Comparison of ENCODE assay signal across 8 cellular contexts in genomic region chr2:110211938-110212858, GRCh38. TPM values are rescaled to one million over a fixed set of nuclear protein-coding genes. Genes with fewer than 3 reads are reported as not detected.
DNase-seq lines count a peak whose midpoint lies in the region; ATAC-seq and TF ChIP-seq lines count a peak whose summit lies in the region.

A gene with protein sequence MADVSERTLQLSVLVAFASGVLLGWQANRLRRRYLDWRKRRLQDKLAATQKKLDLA (minus strand): TSS chr2:110212547. CDS start chr2:110212525, 22 bp downstream.

- peak within 1 kb of the TSS; percentile 95 to 98 for H3K27ac Mint-ChIP-seq in activated naive CD4-positive, alpha-beta T cell treated with anti-CD3 and anti-CD28 coated beads, Interleukin-2, amount 50 U/mL, for 72 hours
- H3K27ac Mint-ChIP-seq in osteocyte (ENCODE audit: unreplicated experiment): peak within 1 kb of the TSS; percentile 88

- H3K4me3 ChIP-seq in MM.1S (ENCODE audit: low read length) (peak within 1 kb of the TSS; percentile 99), thymus (ENCODE audit: low read length) (peak within 1 kb of the TSS; percentile 80)

- DNase-seq in GM04504 (ENCODE audit: low read depth) (peak; percentile 35), HCEC 1CT (peak; percentile 54), MM.1S (peak; percentile 76), SKM-1 (lab: John Stamatoyannopoulos, UW; ENCODE audit: unreplicated experiment) (peak; percentile 49), glomerular endothelial cell (ENCODE audit: extremely low read depth, low read depth, low spot score) (peak; percentile 31), osteocyte (ENCODE audit: extremely low spot score, unreplicated experiment) (no peak)
- DNase-seq in activated naive CD4-positive, alpha-beta T cell treated with anti-CD3 and anti-CD28 coated beads, Interleukin-2, amount 50 U/mL, for 72 hours (ENCODE audit: low spot score in 2 of 2): peak; percentile 76 to 78

- TF ChIP-seq CTCF in MM.1S (IDR thresholded peaks at IDR 0.05; ENCODE audit: low read length): no peak
- TF ChIP-seq CTCF in osteocyte (IDR thresholded peaks at IDR 0.05): no peak

- H3K27ac ChIP-seq in MM.1S (ENCODE audit: low read length): peak within 1 kb of the TSS; percentile 45; the same call in 1 of the 2 replicates
- peak within 1 kb of the TSS; percentile 80 for H3K27ac ChIP-seq in thymus (ENCODE audit: low read depth)

- peaks cover 12% of the 10 kb centered on the region for H3F3A ChIP-seq in MM.1S (ENCODE audit: insufficient read depth, low read length)

- peaks cover 5% of the 10 kb centered on the region for H3K4me1 Mint-ChIP-seq in osteocyte (ENCODE audit: unreplicated experiment)

- H3K4me1 ChIP-seq in MM.1S (ENCODE audit: low read length) (peaks cover 28% of the 10 kb centered on the region), thymus (ENCODE audit: control insufficient read depth, insufficient read depth, low read length) (no peaks in the 10 kb centered on the region)

- peak within 1 kb of the TSS; percentile 95 for H2AFZ ChIP-seq in MM.1S (ENCODE audit: low read length)

- peak within 1 kb of the TSS; percentile 82 for H3K4me3 Mint-ChIP-seq in osteocyte (ENCODE audit: unreplicated experiment)

- H3K9me2 ChIP-seq in MM.1S (replicated peaks; ENCODE audit: insufficient read depth, low read length): no peaks in the 10 kb centered on the region

- H3K9me3 Mint-ChIP-seq in activated naive CD4-positive, alpha-beta T cell treated with anti-CD3 and anti-CD28 coated beads, Interleukin-2, amount 50 U/mL, for 72 hours: peaks cover 0 to 9% of the 10 kb centered on the region in 2 donors
- H3K9me3 Mint-ChIP-seq in osteocyte (ENCODE audit: unreplicated experiment): peaks cover 5% of the 10 kb centered on the region

- peaks cover 36% of the 10 kb centered on the region for H3K27me3 Mint-ChIP-seq in osteocyte (ENCODE audit: unreplicated experiment)

- H3K79me2 ChIP-seq in MM.1S (ENCODE audit: low read length): peaks cover 18% of the 10 kb centered on the region

- ATAC-seq in activated naive CD4-positive, alpha-beta T cell treated with anti-CD3 and anti-CD28 coated beads, Interleukin-2, amount 50 U/mL, for 72 hours: peak; percentile 96

- H3K36me3 ChIP-seq in MM.1S (replicated peaks; ENCODE audit: insufficient read depth, low read length) (no peaks in the 10 kb centered on the region), thymus (ENCODE audit: control insufficient read depth, insufficient read depth) (peaks cover 5% of the 10 kb centered on the region)

- peak within 1 kb of the TSS; percentile 94 for H3K9ac ChIP-seq in MM.1S (ENCODE audit: low read length)

- H3K9me3 ChIP-seq in MM.1S (replicated peaks; ENCODE audit: insufficient read depth, low read length): no peaks in the 10 kb centered on the region
- H3K9me3 ChIP-seq in thymus (ENCODE audit: control insufficient read depth): peaks cover 3% of the 10 kb centered on the region

- peak within 1 kb of the TSS; percentile 91 for H3K4me2 ChIP-seq in MM.1S (ENCODE audit: low read depth, low read length)

- 1% methylated on average over 54 of the region's 54 CpGs for WGBS in thymus

- H3K36me3 Mint-ChIP-seq in activated naive CD4-positive, alpha-beta T cell treated with anti-CD3 and anti-CD28 coated beads, Interleukin-2, amount 50 U/mL, for 72 hours: peaks cover 30 to 42% of the 10 kb centered on the region in 2 donors
- no peaks in the 10 kb centered on the region for H3K36me3 Mint-ChIP-seq in osteocyte (ENCODE audit: unreplicated experiment)

- H3K27me3 ChIP-seq in MM.1S (replicated peaks; ENCODE audit: insufficient read depth, low read length) (no peaks in the 10 kb centered on the region), thymus (ENCODE audit: control insufficient read depth, insufficient read depth) (peaks cover 4% of the 10 kb centered on the region)

- no peaks in the 10 kb centered on the region for H4K20me1 ChIP-seq in MM.1S (ENCODE audit: insufficient read depth, low read length)

RNA-seq across cellular contexts. Expression of the gene that starts here (rescaled TPM):
- 10 to 100 TPM; 43.9 to 61.3 TPM for total RNA-seq in activated naive CD4-positive, alpha-beta T cell treated with anti-CD3 and anti-CD28 coated beads, Interleukin-2, amount 50 U/mL, for 72 hours
- total RNA-seq in glomerular endothelial cell: 39.0 and 66.7 TPM in 2 replicates
- 10.7 and 12.6 TPM in 2 replicates for total RNA-seq in osteocyte
- polyA plus RNA-seq in thymus: 140 TPM
